Comparison of ENCODE assay signal across 8 cellular contexts in genomic region chr10:89391882-89392756, GRCh38. TPM values are rescaled to one million over a fixed set of nuclear protein-coding genes. Genes with fewer than 3 reads are reported as not detected.
DNase-seq lines count a peak whose midpoint lies in the region; ATAC-seq and TF ChIP-seq lines count a peak whose summit lies in the region.

IFIT1 (plus strand) TSS chr10:89392623; CDS start chr10:89392713, 90 bp downstream.

- no peaks in the 10 kb centered on the region for H3K27me3 Mint-ChIP-seq in activated B cell treated with CpG ODN at 0.5 μM for 24 hours
- H3K27me3 Mint-ChIP-seq in effector memory CD8-positive, alpha-beta T cell: no peaks in the 10 kb centered on the region

- H3K4me1 Mint-ChIP-seq in activated B cell treated with CpG ODN at 0.5 μM for 24 hours: peaks cover 18% of the 10 kb centered on the region
- peaks cover 10 to 16% of the 10 kb centered on the region in 2 donors for H3K4me1 Mint-ChIP-seq in effector memory CD8-positive, alpha-beta T cell (ENCODE audit: low read depth in 2 of 2)

- peak within 1 kb of the TSS; percentile 78 for H3K27ac ChIP-seq in MM.1S (ENCODE audit: low read length)
- H3K27ac ChIP-seq in lower lobe of right lung: peak within 1 kb of the TSS; percentile 84

- peak within 1 kb of the TSS; percentile 85 for H3K27ac Mint-ChIP-seq in activated B cell treated with CpG ODN at 0.5 μM for 24 hours
- peak within 1 kb of the TSS; percentile 89 to 93 for H3K27ac Mint-ChIP-seq in effector memory CD8-positive, alpha-beta T cell

- no peaks in the 10 kb centered on the region for H3K36me3 ChIP-seq in HAP-1 (replicated peaks)
- H3K36me3 ChIP-seq in MM.1S (replicated peaks; ENCODE audit: insufficient read depth, low read length): no peaks in the 10 kb centered on the region
- no peaks in the 10 kb centered on the region for H3K36me3 ChIP-seq in lower lobe of right lung

- peak within 1 kb of the TSS; percentile 87 for H3K4me3 Mint-ChIP-seq in activated B cell treated with CpG ODN at 0.5 μM for 24 hours
- peak within 1 kb of the TSS; percentile 83 to 96 for H3K4me3 Mint-ChIP-seq in effector memory CD8-positive, alpha-beta T cell

- POLR2A ChIA-PET in activated B cell treated with CpG ODN at 0.5 μM for 24 hours (lab: Charles Lee): interaction anchor here (0.6 to 2.3 kb wide), 7 partner anchors 20 to 485 kb away, joined by 3 to 14 read pairs (median 5); partner anchors contain the start of genes IFIT2, IFIT5 and LIPA

- H3K9me3 ChIP-seq in HAP-1: no peaks in the 10 kb centered on the region
- no peaks in the 10 kb centered on the region for H3K9me3 ChIP-seq in MM.1S (replicated peaks; ENCODE audit: insufficient read depth, low read length)
- no peaks in the 10 kb centered on the region for H3K9me3 ChIP-seq in lower lobe of right lung

- peak within 1 kb of the TSS; percentile 76 for H3K4me2 ChIP-seq in MM.1S (ENCODE audit: low read depth, low read length)

- H3K4me3 ChIP-seq in HAP-1 (peak within 1 kb of the TSS; percentile 40), MM.1S (ENCODE audit: low read length) (peak within 1 kb of the TSS; percentile 41), lower lobe of right lung (peak within 1 kb of the TSS; percentile 66)

- no peak within 1 kb of the TSS for H2AFZ ChIP-seq in MM.1S (ENCODE audit: low read length)

- H3K9me3 Mint-ChIP-seq in activated B cell treated with CpG ODN at 0.5 μM for 24 hours: no peaks in the 10 kb centered on the region
- H3K9me3 Mint-ChIP-seq in effector memory CD8-positive, alpha-beta T cell: no peaks in the 10 kb centered on the region

- CTCF ChIA-PET in activated B cell treated with CpG ODN at 0.5 μM for 24 hours (lab: Charles Lee): no interaction called here

- H3F3A ChIP-seq in MM.1S (ENCODE audit: insufficient read depth, low read length): peaks cover 28% of the 10 kb centered on the region

- H4K20me1 ChIP-seq in MM.1S (ENCODE audit: insufficient read depth, low read length): no peaks in the 10 kb centered on the region

- no peaks in the 10 kb centered on the region for H3K79me2 ChIP-seq in MM.1S (ENCODE audit: low read length)

- ATAC-seq in activated B cell treated with CpG ODN at 0.5 μM for 24 hours (ENCODE audit: low read depth) (peak; percentile 84), lower lobe of right lung (peak; percentile 95 to 98)
- ATAC-seq in effector memory CD8-positive, alpha-beta T cell (replicated peaks): peak; percentile 91
- peak; percentile 87 for ATAC-seq in stimulated activated naive CD8-positive, alpha-beta T cell treated with anti-CD3 and anti-CD28 coated beads, Interleukin-15, Interleukin-2, amounts not matched to agents 100 U/mL and 50 U/mL, for 24 hours

- H3K27me3 ChIP-seq in HAP-1 (ENCODE audit: low read depth): no peaks in the 10 kb centered on the region
- no peaks in the 10 kb centered on the region for H3K27me3 ChIP-seq in MM.1S (replicated peaks; ENCODE audit: insufficient read depth, low read length)
- no peaks in the 10 kb centered on the region for H3K27me3 ChIP-seq in lower lobe of right lung (ENCODE audit: low read depth)

- peak; percentile 84 for DNase-seq in A172 (ENCODE audit: low spot score)
- DNase-seq in GF-D8 (lab: John Stamatoyannopoulos, UW): peak; percentile 37
- DNase-seq in HAP-1 (ENCODE audit: low spot score in 2 of 2): peak; percentile 70 to 90
- DNase-seq in MM.1S: peak; percentile 96
- DNase-seq in activated B cell treated with CpG ODN at 0.5 μM for 24 hours: no peak
- DNase-seq in effector memory CD8-positive, alpha-beta T cell: peak; percentile 14 to 36 (median 23)
- no peak for DNase-seq in lower lobe of right lung
- DNase-seq in stimulated activated naive CD8-positive, alpha-beta T cell treated with anti-CD3 and anti-CD28 coated beads, Interleukin-15, Interleukin-2, amounts not matched to agents 100 U/mL and 50 U/mL, for 24 hours: peak; percentile 29

- H3K4me1 ChIP-seq in HAP-1 (peaks cover 12% of the 10 kb centered on the region), MM.1S (ENCODE audit: low read length) (peaks cover 23% of the 10 kb centered on the region), lower lobe of right lung (peaks cover 41% of the 10 kb centered on the region)

- intact Hi-C loops in activated B cell treated with CpG ODN at 0.5 μM for 24 hours (cut with micrococcal nuclease): loop anchor here (1.0 kb wide), 2 partner anchors 22 to 91 kb away; partner anchors contain the start of gene IFIT5
- intact Hi-C loops in lower lobe of right lung (cut with DNase I): no loop called here

- no peak within 1 kb of the TSS for H3K9ac ChIP-seq in MM.1S (ENCODE audit: low read length)

- no peaks in the 10 kb centered on the region for H3K9me2 ChIP-seq in MM.1S (replicated peaks; ENCODE audit: insufficient read depth, low read length)

- H3K36me3 Mint-ChIP-seq in activated B cell treated with CpG ODN at 0.5 μM for 24 hours (ENCODE audit: low read depth): no peaks in the 10 kb centered on the region
- H3K36me3 Mint-ChIP-seq in effector memory CD8-positive, alpha-beta T cell (ENCODE audit: insufficient read depth): peaks cover 9% of the 10 kb centered on the region

- TF ChIP-seq CTCF in MM.1S (IDR thresholded peaks at IDR 0.05; ENCODE audit: low read length) (peak; percentile 19; the same call in 1 of the 2 replicates), activated B cell treated with CpG ODN at 0.5 μM for 24 hours (IDR thresholded peaks at IDR 0.05) (no peak), lower lobe of right lung (IDR thresholded peaks at IDR 0.05) (no peak)

- in situ Hi-C loops in HAP-1 (cut with MboI; ENCODE audit: low sequenced_read_pairs): no loop called here

RNA-seq across cellular contexts. Expression of gene IFIT1, which starts in this region (rescaled TPM):
- 21.2 and 22.9 TPM in 2 replicates for total RNA-seq in A172 (2014; rRNA removed; shearing (Covaris generic))
- total RNA-seq in activated B cell treated with CpG ODN at 0.5 μM for 24 hours: 0.95 and 1.3 TPM in 2 replicates
- 71.8 TPM for total RNA-seq in lower lobe of right lung

Comparison
In these comparisons a context has a peak if more than half of its experiments do, and no peak if none do; other contexts are left out.
1. DNase-seq: peak in A172 (single experiment), GF-D8 (single experiment), HAP-1 (2 of 2), MM.1S (single experiment), effector memory CD8-positive, alpha-beta T cell (3 of 3) and stimulated activated naive CD8-positive, alpha-beta T cell treated with anti-CD3 and anti-CD28 coated beads, Interleukin-15, Interleukin-2, amounts not matched to agents 100 U/mL and 50 U/mL, for 24 hours (single experiment); none in activated B cell treated with CpG ODN at 0.5 μM for 24 hours (single experiment) and lower lobe of right lung (single experiment).
2. Peak in every context shown above with its lines, with median percentiles within 50 percentile points of each other: H3K4me3 ChIP-seq and ATAC-seq.